In the genomic region with DNA sequence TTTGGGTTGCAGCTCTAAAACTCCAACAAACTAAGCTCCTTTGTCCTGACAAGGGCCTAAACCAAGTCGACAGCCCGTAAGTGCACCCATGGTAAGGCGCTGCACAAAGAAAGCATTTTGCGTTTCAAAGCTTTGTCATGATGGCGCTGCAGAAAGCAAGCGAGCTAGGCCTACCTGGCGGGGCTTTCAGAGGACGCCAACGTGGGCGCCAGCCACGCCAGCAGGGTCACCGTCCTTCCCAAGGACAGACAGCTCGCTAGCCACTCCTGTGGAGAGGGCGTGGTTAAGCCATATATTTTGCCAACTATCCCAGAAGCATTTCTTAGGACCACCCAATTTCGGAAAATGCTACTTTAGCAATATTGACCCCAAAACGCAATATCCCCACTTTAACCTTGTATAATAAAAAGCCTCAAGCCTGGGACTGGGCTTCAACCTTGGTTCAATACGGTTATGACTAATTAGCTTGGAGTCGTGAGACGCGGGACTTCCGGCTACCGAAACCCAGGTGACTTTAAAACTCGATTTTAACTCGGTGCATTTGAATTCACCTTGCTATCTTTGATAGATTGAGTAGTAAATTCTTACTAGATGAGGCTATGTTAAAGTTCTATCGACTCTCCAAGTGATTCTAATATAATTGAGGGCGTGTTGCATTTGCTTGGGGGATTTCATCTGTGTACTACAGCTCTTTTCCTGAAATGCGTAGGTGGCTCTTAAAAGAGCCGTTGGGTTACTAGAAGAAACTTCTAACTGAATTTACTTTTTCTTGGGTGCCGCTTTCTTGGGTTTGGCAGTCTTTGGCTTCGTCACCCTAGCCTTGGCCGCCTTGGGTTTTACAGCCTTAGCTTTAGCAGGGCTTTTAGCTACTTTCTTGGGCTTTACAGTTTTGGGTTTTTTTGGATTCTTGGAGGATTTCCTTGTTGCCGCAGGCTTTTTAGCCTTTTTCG, we compare ENCODE assay signal across 2 cellular contexts.
TF ChIP-seq lines count a peak whose summit lies in the region.

No MANE protein-coding gene starts in this region.

TF ChIP-seq in liver, 16 proteins besides CTCF, POLR2A, EP300 and RAD21:
- peak; percentile 76 to 92 for TF ChIP-seq RXRA (IDR thresholded peaks at IDR 0.05)
- TF ChIP-seq SP1 (IDR thresholded peaks at IDR 0.05): peak; percentile 60
- TF ChIP-seq, protein P1, sequence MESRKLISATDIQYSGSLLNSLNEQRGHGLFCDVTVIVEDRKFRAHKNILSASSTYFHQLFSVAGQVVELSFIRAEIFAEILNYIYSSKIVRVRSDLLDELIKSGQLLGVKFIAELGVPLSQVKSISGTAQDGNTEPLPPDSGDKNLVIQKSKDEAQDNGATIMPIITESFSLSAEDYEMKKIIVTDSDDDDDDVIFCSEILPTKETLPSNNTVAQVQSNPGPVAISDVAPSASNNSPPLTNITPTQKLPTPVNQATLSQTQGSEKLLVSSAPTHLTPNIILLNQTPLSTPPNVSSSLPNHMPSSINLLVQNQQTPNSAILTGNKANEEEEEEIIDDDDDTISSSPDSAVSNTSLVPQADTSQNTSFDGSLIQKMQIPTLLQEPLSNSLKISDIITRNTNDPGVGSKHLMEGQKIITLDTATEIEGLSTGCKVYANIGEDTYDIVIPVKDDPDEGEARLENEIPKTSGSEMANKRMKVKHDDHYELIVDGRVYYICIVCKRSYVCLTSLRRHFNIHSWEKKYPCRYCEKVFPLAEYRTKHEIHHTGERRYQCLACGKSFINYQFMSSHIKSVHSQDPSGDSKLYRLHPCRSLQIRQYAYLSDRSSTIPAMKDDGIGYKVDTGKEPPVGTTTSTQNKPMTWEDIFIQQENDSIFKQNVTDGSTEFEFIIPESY (IDR thresholded peaks at IDR 0.05): peak; percentile 70
- no peak for TF ChIP-seq FOXA2 (IDR thresholded peaks at IDR 0.05)
- TF ChIP-seq REST (IDR thresholded peaks at IDR 0.05): peak; percentile 37
- peak in 1 of 2 donors; percentile 39 for TF ChIP-seq GABPA (IDR thresholded peaks at IDR 0.05 in 1 of 2, conservative IDR thresholded peaks at IDR 0.05 in 1 of 2)
- peak in 1 of 2 donors; percentile 43 for TF ChIP-seq EGR1 (IDR thresholded peaks at IDR 0.05; ENCODE audit: low read depth in 2 of 2)
- TF ChIP-seq YY1 (IDR thresholded peaks at IDR 0.05): peak; percentile 92
- TF ChIP-seq, protein P2, sequence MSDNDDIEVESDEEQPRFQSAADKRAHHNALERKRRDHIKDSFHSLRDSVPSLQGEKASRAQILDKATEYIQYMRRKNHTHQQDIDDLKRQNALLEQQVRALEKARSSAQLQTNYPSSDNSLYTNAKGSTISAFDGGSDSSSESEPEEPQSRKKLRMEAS (IDR thresholded peaks at IDR 0.05): peak; percentile 43
- TF ChIP-seq FOXA1 (IDR thresholded peaks at IDR 0.05): no peak
- TF ChIP-seq HNF4A (conservative IDR thresholded peaks at IDR 0.05): peak in 1 of 2 donors; percentile 20
- TF ChIP-seq TAF1 (conservative IDR thresholded peaks at IDR 0.05): peak; percentile 69
- no peak for TF ChIP-seq HNF4G (IDR thresholded peaks at IDR 0.05)

TF ChIP-seq in HepG2, 621 proteins besides CTCF, POLR2A, EP300 and RAD21:
- TF ChIP-seq GRHL1 (CRISPR knock-in tag; conservative IDR thresholded peaks at IDR 0.05): no peak
- TF ChIP-seq, protein P3, sequence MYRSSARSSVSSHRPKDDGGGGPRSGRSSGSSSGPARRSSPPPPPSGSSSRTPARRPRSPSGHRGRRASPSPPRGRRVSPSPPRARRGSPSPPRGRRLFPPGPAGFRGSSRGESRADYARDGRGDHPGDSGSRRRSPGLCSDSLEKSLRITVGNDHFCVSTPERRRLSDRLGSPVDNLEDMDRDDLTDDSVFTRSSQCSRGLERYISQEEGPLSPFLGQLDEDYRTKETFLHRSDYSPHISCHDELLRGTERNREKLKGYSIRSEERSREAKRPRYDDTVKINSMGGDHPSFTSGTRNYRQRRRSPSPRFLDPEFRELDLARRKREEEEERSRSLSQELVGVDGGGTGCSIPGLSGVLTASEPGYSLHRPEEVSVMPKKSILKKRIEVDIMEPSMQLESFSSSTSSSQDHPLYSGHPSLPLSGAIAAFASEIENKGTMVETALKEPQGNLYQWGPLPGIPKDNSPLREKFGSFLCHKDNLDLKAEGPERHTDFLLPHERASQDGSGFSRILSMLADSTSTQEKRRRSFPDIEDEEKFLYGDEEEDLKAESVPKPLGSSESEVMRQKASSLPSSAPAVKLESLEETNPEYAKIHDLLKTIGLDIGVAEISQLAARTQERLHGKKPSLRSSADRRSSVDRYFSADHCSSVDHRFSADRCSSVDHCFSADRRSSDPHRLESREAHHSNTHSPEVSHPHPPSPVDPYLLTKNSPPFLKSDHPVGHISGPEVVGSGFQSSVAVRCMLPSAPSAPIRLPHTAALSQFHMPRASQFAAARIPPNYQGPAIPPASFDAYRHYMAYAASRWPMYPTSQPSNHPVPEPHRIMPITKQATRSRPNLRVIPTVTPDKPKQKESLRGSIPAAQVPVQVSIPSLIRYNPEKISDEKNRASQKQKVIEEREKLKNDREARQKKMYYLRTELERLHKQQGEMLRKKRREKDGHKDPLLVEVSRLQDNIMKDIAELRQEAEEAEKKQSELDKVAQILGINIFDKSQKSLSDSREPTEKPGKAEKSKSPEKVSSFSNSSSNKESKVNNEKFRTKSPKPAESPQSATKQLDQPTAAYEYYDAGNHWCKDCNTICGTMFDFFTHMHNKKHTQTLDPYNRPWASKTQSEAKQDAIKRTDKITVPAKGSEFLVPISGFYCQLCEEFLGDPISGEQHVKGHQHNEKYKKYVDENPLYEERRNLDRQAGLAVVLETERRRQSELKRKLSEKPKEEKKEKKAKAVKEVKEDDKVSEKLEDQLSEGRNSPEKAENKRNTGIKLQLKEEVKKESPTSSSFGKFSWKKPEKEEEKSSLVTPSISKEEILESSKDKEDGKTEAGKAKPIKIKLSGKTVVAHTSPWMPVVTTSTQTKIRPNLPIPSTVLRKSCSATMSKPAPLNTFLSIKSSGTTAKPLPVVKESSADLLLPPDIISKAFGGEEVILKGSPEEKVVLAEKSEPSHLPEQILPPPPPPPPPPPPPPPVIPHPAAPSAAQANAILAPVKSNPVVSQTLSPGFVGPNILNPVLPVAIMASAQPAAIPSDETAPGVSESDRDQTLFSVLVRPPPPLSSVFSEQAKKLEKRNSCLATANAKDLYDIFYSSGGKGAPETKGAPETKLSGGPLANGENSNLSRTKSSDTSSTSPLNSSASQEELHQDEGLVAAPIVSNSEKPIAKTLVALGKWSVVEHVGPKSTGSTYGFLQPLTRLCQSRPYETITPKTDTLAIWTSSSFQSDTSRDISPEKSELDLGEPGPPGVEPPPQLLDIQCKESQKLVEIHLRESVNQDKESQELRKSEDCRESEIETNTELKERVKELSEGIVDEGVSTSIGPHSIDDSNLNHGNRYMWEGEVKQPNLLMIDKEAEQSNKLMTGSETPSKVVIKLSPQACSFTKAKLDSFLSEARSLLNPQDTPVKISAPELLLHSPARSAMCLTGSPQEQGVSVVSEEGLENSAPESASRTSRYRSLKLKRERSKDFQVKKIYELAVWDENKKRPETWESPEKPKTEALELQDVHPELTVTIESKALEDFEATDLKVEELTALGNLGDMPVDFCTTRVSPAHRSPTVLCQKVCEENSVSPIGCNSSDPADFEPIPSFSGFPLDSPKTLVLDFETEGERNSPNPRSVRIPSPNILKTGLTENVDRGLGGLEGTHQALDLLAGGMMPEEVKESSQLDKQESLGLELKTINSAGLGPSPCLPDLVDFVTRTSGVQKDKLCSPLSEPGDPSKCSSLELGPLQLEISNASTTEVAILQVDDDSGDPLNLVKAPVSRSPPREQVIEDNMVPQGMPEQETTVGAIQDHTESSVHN (CRISPR knock-in tag; IDR thresholded peaks at IDR 0.05): no peak
- no peak for TF ChIP-seq PCBP2 (optimal IDR thresholded peaks at IDR 0.05; ENCODE audit: low read depth, low read length, poor library complexity, severe bottlenecking)
- TF ChIP-seq, protein P4, sequence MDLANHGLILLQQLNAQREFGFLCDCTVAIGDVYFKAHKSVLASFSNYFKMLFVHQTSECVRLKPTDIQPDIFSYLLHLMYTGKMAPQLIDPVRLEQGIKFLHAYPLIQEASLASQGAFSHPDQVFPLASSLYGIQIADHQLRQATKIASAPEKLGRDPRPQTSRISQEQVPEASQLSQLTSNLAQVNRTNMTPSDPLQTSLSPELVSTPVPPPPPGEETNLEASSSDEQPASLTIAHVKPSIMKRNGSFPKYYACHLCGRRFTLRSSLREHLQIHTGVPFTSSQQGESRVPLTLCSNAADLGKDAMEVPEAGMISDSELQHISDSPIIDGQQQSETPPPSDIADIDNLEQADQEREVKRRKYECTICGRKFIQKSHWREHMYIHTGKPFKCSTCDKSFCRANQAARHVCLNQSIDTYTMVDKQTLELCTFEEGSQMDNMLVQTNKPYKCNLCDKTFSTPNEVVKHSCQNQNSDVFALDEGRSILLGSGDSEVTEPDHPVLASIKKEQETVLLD (CRISPR knock-in tag; IDR thresholded peaks at IDR 0.05; ENCODE audit: low read depth): no peak
- TF ChIP-seq ZNF335 (CRISPR knock-in tag; IDR thresholded peaks at IDR 0.05): no peak
- TF ChIP-seq ZNF713 (CRISPR knock-in tag; IDR thresholded peaks at IDR 0.05): no peak
- TF ChIP-seq, protein P5, sequence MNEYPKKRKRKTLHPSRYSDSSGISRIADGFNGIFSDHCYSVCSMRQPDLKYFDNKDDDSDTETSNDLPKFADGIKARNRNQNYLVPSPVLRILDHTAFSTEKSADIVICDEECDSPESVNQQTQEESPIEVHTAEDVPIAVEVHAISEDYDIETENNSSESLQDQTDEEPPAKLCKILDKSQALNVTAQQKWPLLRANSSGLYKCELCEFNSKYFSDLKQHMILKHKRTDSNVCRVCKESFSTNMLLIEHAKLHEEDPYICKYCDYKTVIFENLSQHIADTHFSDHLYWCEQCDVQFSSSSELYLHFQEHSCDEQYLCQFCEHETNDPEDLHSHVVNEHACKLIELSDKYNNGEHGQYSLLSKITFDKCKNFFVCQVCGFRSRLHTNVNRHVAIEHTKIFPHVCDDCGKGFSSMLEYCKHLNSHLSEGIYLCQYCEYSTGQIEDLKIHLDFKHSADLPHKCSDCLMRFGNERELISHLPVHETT (CRISPR knock-in tag; conservative IDR thresholded peaks at IDR 0.05): no peak
- TF ChIP-seq HNRNPH1 (optimal IDR thresholded peaks at IDR 0.05; ENCODE audit: low read depth, low read length): no peak
